ENCODE assay signal across 1 cellular context in genomic region chrX:134691453-134691852, GRCh38.
TF ChIP-seq lines count a peak whose summit lies in the region.

No MANE protein-coding gene starts in this region.

TF ChIP-seq in SK-N-SH treated with all-trans-retinoic acid at 6 μM for 48 hours, 23 proteins besides CTCF, POLR2A, EP300 and RAD21 (continued from another document):
- TF ChIP-seq CREB5 (CRISPR knock-in tag; IDR thresholded peaks at IDR 0.05; ENCODE audit: low read depth), result no peak
